8 cellular contexts compared by ENCODE assay signal in genomic region chrX:49073641-49074575, GRCh38. TPM values are rescaled to one million over a fixed set of nuclear protein-coding genes. Genes with fewer than 3 reads are reported as not detected.
A peak's percentile ranks its signal among the peaks of the same experiment; 100 is the strongest.
DNase-seq lines count a peak whose midpoint lies in the region; ATAC-seq and TF ChIP-seq lines count a peak whose summit lies in the region.

TSS of gene PRAF2 (minus strand) at chrX:49074002. CDS start at chrX:49073987, 15 bp downstream.

- H3K4me3 ChIP-seq in heart right ventricle (peak within 1 kb of the TSS; percentile 28 to 75 (median 64)), upper lobe of left lung (peak within 1 kb of the TSS; percentile 45 to 68 (median 52))

- H3K9ac ChIP-seq in H9 (ENCODE audit: extremely low read depth, insufficient read length, low read length), result peak within 1 kb of the TSS; percentile 6

- peaks cover 0 to 35% (median 0%) of the 10 kb centered on the region in 9 donors for H3K36me3 ChIP-seq in heart right ventricle
- peaks cover 0 to 22% (median 8%) of the 10 kb centered on the region in 4 donors for H3K36me3 ChIP-seq in upper lobe of left lung

- 0 out of 2 replicates have a peak, but pooled peaks cover 1% of the 10 kb centered on the region for H3K79me2 ChIP-seq in H9 (ENCODE audit: insufficient read depth, low read length)

- H3K9me3 Mint-ChIP-seq in H9 (peaks cover 73 to 78% of the 10 kb centered on the region in 2 experiments), T-cell (no peaks in the 10 kb centered on the region)

- peaks cover 2% of the 10 kb centered on the region; the same call in 1 of the 2 replicates for H3K27me3 Mint-ChIP-seq in H9 (ENCODE audit: low read depth)
- no peaks in the 10 kb centered on the region for H3K27me3 Mint-ChIP-seq in T-cell

- H3T11ph ChIP-seq in H9 (ENCODE audit: low read length), result no peak within 1 kb of the TSS

- no peak within 1 kb of the TSS for H2BK20ac ChIP-seq in H9 (ENCODE audit: low read depth, low read length, poor library complexity, severe bottlenecking)

- no peak within 1 kb of the TSS for H4K5ac ChIP-seq in H9 (ENCODE audit: insufficient read length, low read depth, low read length)

- H3K4me1 ChIP-seq in H9 (ENCODE audit: insufficient read depth, low read length), result no peaks in the 10 kb centered on the region
- peaks cover 0 to 28% (median 12%) of the 10 kb centered on the region in 9 donors for H3K4me1 ChIP-seq in heart right ventricle
- peaks cover 4 to 23% (median 17%) of the 10 kb centered on the region in 4 donors for H3K4me1 ChIP-seq in upper lobe of left lung

- no peak within 1 kb of the TSS for H3K56ac ChIP-seq in H9 (ENCODE audit: insufficient read length, low read depth, low read length)

- H3K4me2 ChIP-seq in H9 (ENCODE audit: insufficient read depth, insufficient read length, low read length), result peak within 1 kb of the TSS; percentile 70

- H4K91ac ChIP-seq in H9 (ENCODE audit: insufficient read length, low read depth, low read length), result no peak within 1 kb of the TSS

- peak in 1 of 4 donors; percentile 32 for TF ChIP-seq EP300 in upper lobe of left lung (IDR thresholded peaks at IDR 0.05)

- H3K27me3 ChIP-seq in H9 (ENCODE audit: insufficient read depth, low read length), result no peaks in the 10 kb centered on the region
- no peaks in the 10 kb centered on the region for H3K27me3 ChIP-seq in heart right ventricle
- H3K27me3 ChIP-seq in upper lobe of left lung, result no peaks in the 10 kb centered on the region

- TF ChIP-seq CTCF in H9 (conservative IDR thresholded peaks at IDR 0.05) (no peak), heart right ventricle (IDR thresholded peaks at IDR 0.05) (peak in 1 of 9 donors; percentile 11), upper lobe of left lung (IDR thresholded peaks at IDR 0.05) (peak in 3 of 6 experiments; percentile 29 to 31 (median 29))

- no peak within 1 kb of the TSS for H3K23ac ChIP-seq in H9 (ENCODE audit: insufficient read length, low read depth, low read length)

- CTCF ChIA-PET in T-cell (lab: Charles Lee), result no interaction called here

- no peak within 1 kb of the TSS for H3K4ac ChIP-seq in H9 (ENCODE audit: low read depth, low read length)

- DNase-seq in Daoy (ENCODE audit: low read depth) (peak; percentile 91), H9 (peak; percentile 89), NCI-H1417 (lab: John Stamatoyannopoulos, UW) (peak; percentile 75 to 94 (median 91)), T-cell (peak; percentile 79 to 90 (median 85)), amygdala (lab: John Stamatoyannopoulos, UW) (peak; percentile 16 to 95 (median 86)), heart right ventricle (peak; percentile 90 to 93), posterior cingulate gyrus (peak; percentile 90 to 99 (median 94)), upper lobe of left lung (peak; percentile 94 to 95)

- H2BK15ac ChIP-seq in H9 (ENCODE audit: low read depth, low read length), result no peak within 1 kb of the TSS

- no peak within 1 kb of the TSS for H4K8ac ChIP-seq in H9 (replicated peaks; ENCODE audit: insufficient read length, low read depth, low read length)

- no peak within 1 kb of the TSS for H3K18ac ChIP-seq in H9 (ENCODE audit: insufficient read length, low read depth, low read length)

- H3K27ac ChIP-seq in H9 (ENCODE audit: insufficient read length, low read depth, low read length), result no peak within 1 kb of the TSS
- peak within 1 kb of the TSS; percentile 48 to 88 (median 82) for H3K27ac ChIP-seq in heart right ventricle
- H3K27ac ChIP-seq in upper lobe of left lung, result peak within 1 kb of the TSS; percentile 63 to 75 (median 68)

- peaks cover 6% of the 10 kb centered on the region for H3K23me2 ChIP-seq in H9 (ENCODE audit: insufficient read length, low read depth, low read length, poor library complexity, severe bottlenecking)

- H3K27ac Mint-ChIP-seq in H9 (peak within 1 kb of the TSS in 1 of 3 experiments; percentile 70; a peak in 1 of 7 replicates), T-cell (peak within 1 kb of the TSS; percentile 77 to 87)

- no peak within 1 kb of the TSS for H2AK5ac ChIP-seq in H9 (ENCODE audit: insufficient read length, low read length)

- H3K79me1 ChIP-seq in H9 (ENCODE audit: insufficient read depth, low read depth, low read length, poor library complexity, severe bottlenecking), result no peaks in the 10 kb centered on the region

- peak in 2 of 4 donors; percentile 43 to 63 for TF ChIP-seq POLR2A in upper lobe of left lung (IDR thresholded peaks at IDR 0.05)

- intact Hi-C loops in heart right ventricle (cut with DNase I), result no loop called here
- intact Hi-C loops in posterior cingulate gyrus (cut with DNase I), result no loop called here

- H2BK120ac ChIP-seq in H9 (ENCODE audit: low read depth, low read length, poor library complexity, severe bottlenecking), result no peak within 1 kb of the TSS

- H3K9me3 ChIP-seq in H9 (ENCODE audit: control insufficient read depth, low read depth, low read length), result no peaks in the 10 kb centered on the region
- H3K9me3 ChIP-seq in heart right ventricle, result no peaks in the 10 kb centered on the region
- H3K9me3 ChIP-seq in upper lobe of left lung, result no peaks in the 10 kb centered on the region

- H2BK12ac ChIP-seq in H9 (ENCODE audit: insufficient read length, low read depth, low read length), result no peak within 1 kb of the TSS

- H2BK5ac ChIP-seq in H9 (ENCODE audit: insufficient read length, low read length), result no peak within 1 kb of the TSS

- WGBS in H9 (ENCODE audit: extremely low coverage, insufficient read length, low lambda C conversion rate), result no CpG with 5 or more reads among the region's 61 CpGs
- WGBS in heart right ventricle, 2 donors, result 2% methylated on average over 44 to 61 of the region's 61 CpGs
- WGBS in upper lobe of left lung, 2 donors, result 0 to 40% methylated on average over 6 to 60 of the region's 61 CpGs

- no peak within 1 kb of the TSS for H2AFZ ChIP-seq in H9 (ENCODE audit: low read length)

- POLR2A ChIA-PET in T-cell (lab: Charles Lee), result interaction anchor here in 1 of 2 donors (0.6 kb wide), 1 partner anchor 38 kb away, joined by 10 read pairs; no protein-coding TSS in a partner anchor

- H3K14ac ChIP-seq in H9 (ENCODE audit: insufficient read depth, low read length), result peak within 1 kb of the TSS; percentile 1; the same call in 1 of the 2 replicates

- peak; percentile 95 to 97 (median 96) for ATAC-seq in T-cell (replicated peaks in 1 of 4)
- ATAC-seq in heart right ventricle, result peak; percentile 89 to 96 (median 94)
- ATAC-seq in upper lobe of left lung (ENCODE audit: low FRiP score in 2 of 2), result peak; percentile 91 to 95

- H3K4me3 Mint-ChIP-seq in H9 (peak within 1 kb of the TSS; percentile 83 to 88), T-cell (peak within 1 kb of the TSS; percentile 80 to 85 (median 83))

- H3K36me3 Mint-ChIP-seq in H9 (ENCODE audit: insufficient read depth in 1 of 3, low read depth in 3 of 3) (peaks cover 15 to 38% (median 16%) of the 10 kb centered on the region in 3 experiments), T-cell (peaks cover 4% of the 10 kb centered on the region)

- no peaks in the 10 kb centered on the region for H4K20me1 ChIP-seq in H9 (ENCODE audit: control insufficient read depth, insufficient read depth, insufficient read length)

- H3K4me1 Mint-ChIP-seq in H9 (peaks cover 5 to 17% of the 10 kb centered on the region in 2 experiments; a peak in 3 of 4 replicates), T-cell (peaks cover 21 to 31% (median 23%) of the 10 kb centered on the region in 3 donors)

RNA-seq across cellular contexts. Expression of gene PRAF2, which starts in this region (rescaled TPM):
- total RNA-seq in Daoy (2014; rRNA removed; shearing (Covaris generic)), result 3.4 and 3.5 TPM in 2 replicates
- 12.2 and 13.4 TPM in 2 replicates for total RNA-seq in H9 (2021)
- total RNA-seq in T-cell, result 10 to 100 TPM; 17.5 to 34.5 (median 34.0) TPM
- 10 to 100 TPM in 1 of 10 donors, 1 to 10 TPM in 9; 5.4 to 16.9 (median 8.1) TPM for total RNA-seq in heart right ventricle
- polyA plus RNA-seq in heart right ventricle, result 10 to 100 TPM; 24.4 to 26.5 TPM
- total RNA-seq in upper lobe of left lung, result 10 to 100 TPM; 12.5 to 26.2 (median 15.5) TPM
